In genomic region chr2:177251165-177251542, GRCh38 we compare ENCODE assay signal across 8 cellular contexts. TPM values are rescaled to one million over a fixed set of nuclear protein-coding genes. Genes with fewer than 3 reads are reported as not detected.
DNase-seq lines count a peak whose midpoint lies in the region; ATAC-seq, FAIRE-seq and TF ChIP-seq lines count a peak whose summit lies in the region.
"Had no signal": no experiment of that assay in that cellular context is flagged by ENCODE, and none has a peak within 500 bp of the region (broad histone marks: within the 10 kb centered on the region; RNA-seq: fewer than 3 reads in every experiment).

No MANE protein-coding gene starts in this region.

- H3K4me3 Mint-ChIP-seq in GM23338: no peak overlapping the region
- H3K4me3 Mint-ChIP-seq in activated CD4-positive, alpha-beta memory T cell treated with anti-CD3 and anti-CD28 coated beads, Interleukin-2, amount 10 ng/mL, durations not matched to agents 7 days and 5 days: peak overlapping the region; percentile 16
- H3K4me3 Mint-ChIP-seq in immature natural killer cell: peak overlapping the region; percentile 69 to 83 (median 81)

- H3F3A ChIP-seq in GM23338 (replicated peaks; ENCODE audit: low read depth) (no peaks in the 10 kb centered on the region), smooth muscle cell (ENCODE audit: low read depth) (peaks cover 20% of the 10 kb centered on the region)

- DNase-seq in GM23338 (ENCODE audit: low spot score) (no peak), immature natural killer cell (no peak), smooth muscle cell (lab: John Stamatoyannopoulos, UW; ENCODE audit: unreplicated experiment) (no peak), RKO (ENCODE audit: low spot score) (no peak), GM19239 (ENCODE audit: insufficient read length, low spot score) (no peak)
- DNase-seq in activated CD4-positive, alpha-beta memory T cell treated with anti-CD3 and anti-CD28 coated beads, Interleukin-2, amount 10 ng/mL, durations not matched to agents 7 days and 5 days: no peak
- DNase-seq: NCI-H226 had no signal

- peaks cover 5% of the 10 kb centered on the region for H3K36me3 Mint-ChIP-seq in GM23338 (ENCODE audit: low read depth)
- H3K36me3 Mint-ChIP-seq in activated CD4-positive, alpha-beta memory T cell treated with anti-CD3 and anti-CD28 coated beads, Interleukin-2, amount 10 ng/mL, durations not matched to agents 7 days and 5 days (ENCODE audit: low read depth): peaks cover 47% of the 10 kb centered on the region
- H3K36me3 Mint-ChIP-seq in immature natural killer cell: peaks cover 0 to 4% (median 0%) of the 10 kb centered on the region in 3 donors

- H3K9me2 ChIP-seq in GM23338 (ENCODE audit: insufficient read depth): no peaks in the 10 kb centered on the region

- peaks cover 100% of the 10 kb centered on the region for H3K79me2 ChIP-seq in GM23338 (replicated peaks; ENCODE audit: insufficient read depth)
- peaks cover 100% of the 10 kb centered on the region for H3K79me2 ChIP-seq in smooth muscle cell (ENCODE audit: low read depth)

- ATAC-seq in GM23338 (no peak), HG03108 (IDR thresholded peaks at IDR 0.05; ENCODE audit: unreplicated experiment) (no peak)

- H3K27me3 ChIP-seq in GM23338 (ENCODE audit: insufficient read depth): no peaks in the 10 kb centered on the region
- H3K27me3 ChIP-seq in smooth muscle cell (ENCODE audit: low read depth): no peaks in the 10 kb centered on the region

- H3K9me3 Mint-ChIP-seq in GM23338 (no peaks in the 10 kb centered on the region), immature natural killer cell (no peaks in the 10 kb centered on the region)
- H3K9me3 Mint-ChIP-seq in activated CD4-positive, alpha-beta memory T cell treated with anti-CD3 and anti-CD28 coated beads, Interleukin-2, amount 10 ng/mL, durations not matched to agents 7 days and 5 days: no peaks in the 10 kb centered on the region

- no peak for TF ChIP-seq CTCF in GM23338 (conservative IDR thresholded peaks at IDR 0.05; ENCODE audit: low read depth in 2 of 2)
- no peak for TF ChIP-seq CTCF in smooth muscle cell (IDR thresholded peaks at IDR 0.05; ENCODE audit: borderline replicate concordance, insufficient read depth, poor library complexity, severe bottlenecking)

- FAIRE-seq in GM19239 (lab: Jason Lieb, UNC): no peak

- H2AFZ ChIP-seq in GM23338 (no peak overlapping the region), smooth muscle cell (ENCODE audit: low read depth) (no peak overlapping the region)

- H3K4me2 ChIP-seq in GM23338: no peak overlapping the region
- no peak overlapping the region for H3K4me2 ChIP-seq in smooth muscle cell

- H3K27me3 Mint-ChIP-seq in GM23338 (ENCODE audit: insufficient read depth, low read depth, poor library complexity) (peaks cover 5% of the 10 kb centered on the region), immature natural killer cell (ENCODE audit: low read depth in 3 of 3) (peaks cover 8 to 19% (median 14%) of the 10 kb centered on the region in 3 donors)
- no peaks in the 10 kb centered on the region for H3K27me3 Mint-ChIP-seq in activated CD4-positive, alpha-beta memory T cell treated with anti-CD3 and anti-CD28 coated beads, Interleukin-2, amount 10 ng/mL, durations not matched to agents 7 days and 5 days

- peaks cover 43% of the 10 kb centered on the region for H4K20me1 ChIP-seq in GM23338 (replicated peaks; ENCODE audit: insufficient read depth)
- H4K20me1 ChIP-seq in smooth muscle cell (ENCODE audit: low read depth): peaks cover 100% of the 10 kb centered on the region

- CTCF ChIA-PET in activated CD4-positive, alpha-beta memory T cell treated with anti-CD3 and anti-CD28 coated beads, Interleukin-2, amount 10 ng/mL, durations not matched to agents 7 days and 5 days (lab: Charles Lee): interaction anchor here (0.9 to 3.7 kb wide), 5 partner anchors 12 to 87 kb away, joined by 3 to 15 read pairs (median 4); partner anchors contain the start of gene NFE2L2

- H3K27ac Mint-ChIP-seq in GM23338: peak overlapping the region; percentile 77; the same call in 1 of the 2 replicates
- peak overlapping the region; percentile 95 for H3K27ac Mint-ChIP-seq in activated CD4-positive, alpha-beta memory T cell treated with anti-CD3 and anti-CD28 coated beads, Interleukin-2, amount 10 ng/mL, durations not matched to agents 7 days and 5 days
- H3K27ac Mint-ChIP-seq in immature natural killer cell: peak overlapping the region; percentile 98 to 100 (median 99)

- 81% methylated on average over 3 of the region's 3 CpGs for WGBS in smooth muscle cell (ENCODE audit: low lambda C conversion rate)

- no peaks in the 10 kb centered on the region for H3K36me3 ChIP-seq in GM23338 (ENCODE audit: insufficient read depth)
- H3K36me3 ChIP-seq in smooth muscle cell (ENCODE audit: low read depth): no peaks in the 10 kb centered on the region

- H3K4me1 ChIP-seq in GM23338 (ENCODE audit: insufficient read depth) (peaks cover 29% of the 10 kb centered on the region), smooth muscle cell (ENCODE audit: low read depth) (peaks cover 6% of the 10 kb centered on the region)

- no peak overlapping the region for H3K9ac ChIP-seq in smooth muscle cell (ENCODE audit: low read depth)

- no peaks in the 10 kb centered on the region for H3K9me3 ChIP-seq in smooth muscle cell (replicated peaks; ENCODE audit: low read depth)

- H3K4me3 ChIP-seq in GM23338 (no peak overlapping the region), smooth muscle cell (no peak overlapping the region)

- H3K27ac ChIP-seq in GM23338 (ENCODE audit: low read depth): peak overlapping the region; percentile 69; the same call in 1 of the 2 replicates
- peak overlapping the region; percentile 54 for H3K27ac ChIP-seq in smooth muscle cell (ENCODE audit: low read depth)

- POLR2A ChIA-PET in activated CD4-positive, alpha-beta memory T cell treated with anti-CD3 and anti-CD28 coated beads, Interleukin-2, amount 10 ng/mL, durations not matched to agents 7 days and 5 days (lab: Charles Lee): interaction anchor here (1.1 to 8.4 kb wide), 5 partner anchors 11 to 39 kb away, joined by 3 to 158 read pairs (median 26); partner anchors contain the start of genes HNRNPA3 and NFE2L2

- H3K4me1 Mint-ChIP-seq in GM23338: peaks cover 59% of the 10 kb centered on the region
- H3K4me1 Mint-ChIP-seq in activated CD4-positive, alpha-beta memory T cell treated with anti-CD3 and anti-CD28 coated beads, Interleukin-2, amount 10 ng/mL, durations not matched to agents 7 days and 5 days: peaks cover 78% of the 10 kb centered on the region
- peaks cover 84 to 99% of the 10 kb centered on the region in 2 donors for H3K4me1 Mint-ChIP-seq in immature natural killer cell

TF ChIP-seq in GM23338, 12 proteins besides CTCF, POLR2A, EP300 and RAD21 (continues in another document):
- no peak for TF ChIP-seq ZNF114 (CRISPR knock-in tag; IDR thresholded peaks at IDR 0.05)
- TF ChIP-seq, protein P1, sequence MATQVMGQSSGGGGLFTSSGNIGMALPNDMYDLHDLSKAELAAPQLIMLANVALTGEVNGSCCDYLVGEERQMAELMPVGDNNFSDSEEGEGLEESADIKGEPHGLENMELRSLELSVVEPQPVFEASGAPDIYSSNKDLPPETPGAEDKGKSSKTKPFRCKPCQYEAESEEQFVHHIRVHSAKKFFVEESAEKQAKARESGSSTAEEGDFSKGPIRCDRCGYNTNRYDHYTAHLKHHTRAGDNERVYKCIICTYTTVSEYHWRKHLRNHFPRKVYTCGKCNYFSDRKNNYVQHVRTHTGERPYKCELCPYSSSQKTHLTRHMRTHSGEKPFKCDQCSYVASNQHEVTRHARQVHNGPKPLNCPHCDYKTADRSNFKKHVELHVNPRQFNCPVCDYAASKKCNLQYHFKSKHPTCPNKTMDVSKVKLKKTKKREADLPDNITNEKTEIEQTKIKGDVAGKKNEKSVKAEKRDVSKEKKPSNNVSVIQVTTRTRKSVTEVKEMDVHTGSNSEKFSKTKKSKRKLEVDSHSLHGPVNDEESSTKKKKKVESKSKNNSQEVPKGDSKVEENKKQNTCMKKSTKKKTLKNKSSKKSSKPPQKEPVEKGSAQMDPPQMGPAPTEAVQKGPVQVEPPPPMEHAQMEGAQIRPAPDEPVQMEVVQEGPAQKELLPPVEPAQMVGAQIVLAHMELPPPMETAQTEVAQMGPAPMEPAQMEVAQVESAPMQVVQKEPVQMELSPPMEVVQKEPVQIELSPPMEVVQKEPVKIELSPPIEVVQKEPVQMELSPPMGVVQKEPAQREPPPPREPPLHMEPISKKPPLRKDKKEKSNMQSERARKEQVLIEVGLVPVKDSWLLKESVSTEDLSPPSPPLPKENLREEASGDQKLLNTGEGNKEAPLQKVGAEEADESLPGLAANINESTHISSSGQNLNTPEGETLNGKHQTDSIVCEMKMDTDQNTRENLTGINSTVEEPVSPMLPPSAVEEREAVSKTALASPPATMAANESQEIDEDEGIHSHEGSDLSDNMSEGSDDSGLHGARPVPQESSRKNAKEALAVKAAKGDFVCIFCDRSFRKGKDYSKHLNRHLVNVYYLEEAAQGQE (IDR thresholded peaks at IDR 0.05; ENCODE audit: unreplicated experiment): no peak
- no peak for TF ChIP-seq STAT1 (IDR thresholded peaks at IDR 0.05; ENCODE audit: unreplicated experiment)
- TF ChIP-seq EZH2 (IDR thresholded peaks at IDR 0.05; ENCODE audit: low read depth, unreplicated experiment): no peak
- TF ChIP-seq CREB1 (CRISPR knock-in tag; IDR thresholded peaks at IDR 0.05; ENCODE audit: low read depth): no peak
- TF ChIP-seq EZH2phosphoT487 (IDR thresholded peaks at IDR 0.05; ENCODE audit: unreplicated experiment): no peak
- no peak for TF ChIP-seq POLR2AphosphoS5 (IDR thresholded peaks at IDR 0.05; ENCODE audit: low read depth)
- TF ChIP-seq JUNB (IDR thresholded peaks at IDR 0.05; ENCODE audit: unreplicated experiment): no peak

RNA-seq across cellular contexts. Expression of gene NFE2L2, which starts 13.4 kb away (rescaled TPM):
- total RNA-seq in GM23338 (2014; rRNA removed; shearing (Covaris generic)): 28.0 and 35.0 TPM in 2 replicates
- polyA plus RNA-seq in GM23338 (2016; fragmentation: Nextera tagmentation; extraction: Ambion mirVana) (37.8 and 39.1 TPM in 2 replicates), immature natural killer cell (10 to 100 TPM; 36.9 to 50.2 (median 41.2) TPM), smooth muscle cell (64.4 and 68.9 TPM in 2 replicates)
- 10 to 100 TPM; 63.2 to 63.4 TPM for total RNA-seq in activated CD4-positive, alpha-beta memory T cell treated with anti-CD3 and anti-CD28 coated beads, Interleukin-2, amount 10 ng/mL, durations not matched to agents 7 days and 5 days
- total RNA-seq in smooth muscle cell: 110 and 118 TPM in 2 replicates

RNA-seq across cellular contexts. Expression of gene HNRNPA3, which starts 38.6 kb away (rescaled TPM):
- 151 and 158 TPM in 2 replicates for total RNA-seq in GM23338 (2014; rRNA removed; shearing (Covaris generic))
- polyA plus RNA-seq in GM23338 (2016; fragmentation: Nextera tagmentation; extraction: Ambion mirVana) (290 and 376 TPM in 2 replicates), immature natural killer cell (10 to 100 TPM; 47.7 to 85.5 (median 49.7) TPM), smooth muscle cell (40.3 and 59.6 TPM in 2 replicates)
- 100 to 1,000 TPM; 309 to 312 TPM for total RNA-seq in activated CD4-positive, alpha-beta memory T cell treated with anti-CD3 and anti-CD28 coated beads, Interleukin-2, amount 10 ng/mL, durations not matched to agents 7 days and 5 days
- 55.8 and 58.5 TPM in 2 replicates for total RNA-seq in smooth muscle cell
